ENCODE assay signal across 1 cellular context in the genomic region with DNA sequence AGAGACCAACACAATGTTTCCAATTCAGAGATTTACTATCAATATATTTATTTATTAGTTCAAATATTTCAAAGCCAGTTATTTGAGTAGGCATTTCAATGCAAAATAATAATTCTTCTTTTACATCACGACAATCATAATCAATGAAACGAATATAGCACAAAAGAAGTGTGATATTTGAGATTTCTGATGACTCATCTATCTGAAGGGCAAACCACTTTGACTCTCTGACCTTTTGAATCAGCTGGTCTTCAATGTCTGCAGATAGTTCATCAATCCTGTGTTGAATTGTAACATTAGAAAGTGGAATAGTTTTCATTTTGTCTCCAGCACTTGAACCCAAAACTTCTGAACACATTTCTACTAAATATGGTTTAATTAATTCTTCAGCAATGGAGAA.
TF ChIP-seq lines count a peak whose summit lies in the region.

No MANE protein-coding gene starts in this region.

TF ChIP-seq in A549, 52 proteins besides CTCF, POLR2A, EP300 and RAD21:
- TF ChIP-seq FOSB (CRISPR knock-in tag; IDR thresholded peaks at IDR 0.05) (no peak), POLR2AphosphoS2 (conservative IDR thresholded peaks at IDR 0.05; ENCODE audit: low read length) (no peak), TFCP2L1 (CRISPR knock-in tag; IDR thresholded peaks at IDR 0.05) (no peak), JUN (IDR thresholded peaks at IDR 0.05) (no peak), HOXA7 (CRISPR knock-in tag; IDR thresholded peaks at IDR 0.05) (no peak), FOSL2 (IDR thresholded peaks at IDR 0.05) (no peak), FOSL2 (CRISPR knock-in tag; IDR thresholded peaks at IDR 0.05) (peak; percentile 54), ZSCAN20 (CRISPR knock-in tag; IDR thresholded peaks at IDR 0.05) (no peak)
